Comparison of ENCODE assay signal across 30 cellular contexts in the genomic region with DNA sequence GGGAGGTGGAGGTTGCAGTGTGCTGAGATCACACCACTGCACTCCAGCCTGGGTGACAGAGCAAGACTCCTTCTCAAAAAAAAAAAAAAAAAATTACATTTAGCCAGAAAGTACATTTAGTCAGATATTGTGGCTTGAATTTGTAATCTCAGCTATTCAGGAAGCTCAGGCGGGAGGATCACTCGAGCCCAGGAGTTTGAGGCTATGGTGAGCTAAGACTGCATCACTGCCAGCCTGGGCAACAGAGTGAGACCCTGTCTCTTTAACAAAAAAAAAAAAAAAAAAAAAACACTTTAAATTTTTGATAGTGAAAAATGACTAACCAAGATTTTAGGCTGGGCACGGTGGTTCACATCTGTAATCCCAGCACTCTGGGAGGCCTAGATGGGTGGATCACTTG.
"Had no signal": no experiment of that assay in that cellular context is flagged by ENCODE, and none has a peak within 500 bp of the region (broad histone marks: within the 10 kb centered on the region; RNA-seq: fewer than 3 reads in every experiment).

No MANE protein-coding gene starts in this region.

- H3K27ac Mint-ChIP-seq: activated CD8-positive, alpha-beta memory T cell treated with anti-CD3 and anti-CD28 coated beads, Interleukin-2, amount 10 ng/mL, durations not matched to agents 7 days and 5 days; activated CD8-positive, alpha-beta T cell treated with anti-CD3 and anti-CD28 coated beads, Interleukin-2, amount 10 ng/mL, durations not matched to agents 7 days and 5 days; activated naive CD8-positive, alpha-beta T cell; activated T-cell treated with anti-CD3 and anti-CD28 coated beads, Interleukin-2, amount 50 U/mL, for 72 hours; effector memory CD8-positive, alpha-beta T cell; natural killer cell; T-cell; T-helper 2 cell treated with Interferon-gamma antibody and Interleukin-4, amounts not matched to agents 5 μg/mL and 100 μg/mL, for 36 hours had no signal

- FAIRE-seq: astrocyte, islet of Langerhans, urothelium cell line had no signal

- DNase-seq: activated CD8-positive, alpha-beta memory T cell treated with anti-CD3 and anti-CD28 coated beads, Interleukin-2, amount 10 ng/mL, durations not matched to agents 7 days and 5 days; activated CD8-positive, alpha-beta T cell treated with anti-CD3 and anti-CD28 coated beads, Interleukin-2, amount 10 ng/mL, durations not matched to agents 7 days and 5 days; activated naive CD4-positive, alpha-beta T cell treated with Interleukin-2 at 50 U/mL for 16 hours; activated T-cell treated with anti-CD3 and anti-CD28 coated beads for 4 hours; activated T-cell treated with anti-CD3 and anti-CD28 coated beads, Interleukin-2, amount 50 U/mL, for 72 hours; adrenal gland; brain microvascular endothelial cell; caudate nucleus; cortex of kidney; effector memory CD8-positive, alpha-beta T cell; erythroblast; foreskin keratinocyte; heart left ventricle; left lung; lower lobe of right lung; mesenchymal stem cell; natural killer cell; stimulated activated CD4-positive, alpha-beta T cell treated with anti-CD3 and anti-CD28 coated beads, Interleukin-15, amount 100 ng/mL, for 24 hours; stimulated activated naive CD8-positive, alpha-beta T cell treated with anti-CD3 and anti-CD28 coated beads, Interleukin-15, Interleukin-2, amounts not matched to agents 100 U/mL and 50 U/mL, for 24 hours; T-cell; trophoblast cell had no signal

- H3K9me3 ChIP-seq: adrenal gland, heart left ventricle, left lung, lower lobe of right lung, right atrium auricular region, thoracic aorta had no signal

- H3K9me3 Mint-ChIP-seq: activated T-cell treated with anti-CD3 and anti-CD28 coated beads, Interleukin-2, amount 50 U/mL, for 72 hours; effector memory CD8-positive, alpha-beta T cell; natural killer cell; T-cell; T-helper 2 cell treated with Interferon-gamma antibody and Interleukin-4, amounts not matched to agents 5 μg/mL and 100 μg/mL, for 36 hours had no signal

- H3K36me3 ChIP-seq: adrenal gland, brain microvascular endothelial cell, heart left ventricle, left lung, lower lobe of right lung, right atrium auricular region, thoracic aorta had no signal

- H3K27ac ChIP-seq: brain microvascular endothelial cell, foreskin keratinocyte, heart left ventricle, left lung, lower lobe of right lung, right atrium auricular region, thoracic aorta, VCaP had no signal

- H3K27me3 Mint-ChIP-seq: activated CD8-positive, alpha-beta memory T cell treated with anti-CD3 and anti-CD28 coated beads, Interleukin-2, amount 10 ng/mL, durations not matched to agents 7 days and 5 days; activated naive CD8-positive, alpha-beta T cell; effector memory CD8-positive, alpha-beta T cell; T-cell had no signal

- H3K27me3 ChIP-seq: adrenal gland, brain microvascular endothelial cell, foreskin keratinocyte, heart left ventricle, left lung, right atrium auricular region had no signal

- H3K36me3 Mint-ChIP-seq: activated naive CD8-positive, alpha-beta T cell; natural killer cell had no signal

- H3K4me3 ChIP-seq: adrenal gland, heart left ventricle, left lung, lower lobe of right lung, right atrium auricular region, thoracic aorta had no signal

- H3K4me3 Mint-ChIP-seq: activated CD8-positive, alpha-beta memory T cell treated with anti-CD3 and anti-CD28 coated beads, Interleukin-2, amount 10 ng/mL, durations not matched to agents 7 days and 5 days; activated CD8-positive, alpha-beta T cell treated with anti-CD3 and anti-CD28 coated beads, Interleukin-2, amount 10 ng/mL, durations not matched to agents 7 days and 5 days; activated naive CD8-positive, alpha-beta T cell; activated T-cell treated with anti-CD3 and anti-CD28 coated beads, Interleukin-2, amount 50 U/mL, for 72 hours; effector memory CD8-positive, alpha-beta T cell; natural killer cell; T-cell; T-helper 2 cell treated with Interferon-gamma antibody and Interleukin-4, amounts not matched to agents 5 μg/mL and 100 μg/mL, for 36 hours had no signal

- ATAC-seq: activated CD4-positive, CD25-positive, alpha-beta regulatory T cell treated with anti-CD3 and anti-CD28 coated beads, Interleukin-2, amount 50 U/mL, for 24 hours; activated CD8-positive, alpha-beta memory T cell treated with anti-CD3 and anti-CD28 coated beads, Interleukin-2, amount 10 ng/mL, durations not matched to agents 7 days and 5 days; activated CD8-positive, alpha-beta T cell treated with anti-CD3 and anti-CD28 coated beads, Interleukin-2, amount 10 ng/mL, durations not matched to agents 7 days and 5 days; effector memory CD8-positive, alpha-beta T cell; foreskin keratinocyte; heart left ventricle; left lung; lower lobe of right lung; natural killer cell; stimulated activated naive CD8-positive, alpha-beta T cell treated with anti-CD3 and anti-CD28 coated beads, Interleukin-15, Interleukin-2, amounts not matched to agents 100 U/mL and 50 U/mL, for 24 hours; T-cell had no signal
